Comparison of ENCODE assay signal across 8 cellular contexts in the genomic region with DNA sequence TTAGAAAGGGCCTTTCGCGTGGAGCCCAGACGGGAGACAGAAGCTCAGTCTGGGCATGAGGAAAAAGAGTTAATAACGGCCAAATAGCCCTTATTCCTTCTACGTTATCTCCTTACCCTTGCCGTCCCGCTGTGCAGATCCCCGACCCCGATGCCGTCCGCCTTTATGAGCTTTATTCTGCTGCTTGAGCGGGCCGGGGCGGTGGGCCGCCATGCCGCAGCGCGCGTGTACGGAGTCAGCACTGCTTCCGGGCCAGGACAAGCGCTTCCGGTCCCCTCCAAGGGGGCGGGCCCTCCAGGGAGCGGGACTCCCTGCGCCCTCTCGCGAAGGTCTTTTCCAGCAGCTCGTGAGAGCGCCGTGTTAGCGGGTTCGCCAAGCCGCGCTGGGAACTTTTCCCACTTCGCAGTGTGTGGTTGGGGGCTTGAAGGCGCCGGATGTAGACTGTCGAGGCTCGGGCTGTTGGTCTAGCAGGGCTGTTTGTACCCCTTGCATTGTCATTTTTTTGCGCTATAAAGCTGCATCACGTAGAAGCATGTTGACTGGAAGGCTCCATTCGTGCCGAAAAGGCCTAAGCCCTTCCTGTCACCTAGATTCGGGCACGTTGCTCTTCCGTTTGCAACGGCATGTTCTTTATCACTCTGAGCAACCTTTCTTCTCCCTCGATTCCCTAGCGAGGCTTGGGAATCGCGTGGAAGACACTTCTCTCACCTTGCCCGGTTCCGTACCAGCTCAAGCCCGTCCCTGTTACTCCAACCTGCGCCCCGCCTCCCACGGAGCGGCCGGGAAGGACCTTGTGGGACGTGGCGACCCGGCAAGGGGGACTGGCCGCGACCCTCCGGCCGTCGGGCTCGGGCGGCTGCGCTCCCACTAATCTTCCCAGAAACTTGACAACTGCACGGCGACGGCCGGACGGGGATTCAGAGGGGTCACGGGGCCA. TPM values are rescaled to one million over a fixed set of nuclear protein-coding genes. Genes with fewer than 3 reads are reported as not detected.
DNase-seq lines count a peak whose midpoint lies in the region; ATAC-seq and TF ChIP-seq lines count a peak whose summit lies in the region.

A gene (minus strand): TSS at position 243 of the 937 bp plus-strand sequence. CDS start 30 bp downstream, at position 213.

- peaks cover 44% of the 10 kb centered on the region for H3K79me2 ChIP-seq in OCI-LY3 (ENCODE audit: low read length)

- TF ChIP-seq CTCF in Calu3 (IDR thresholded peaks at IDR 0.05; ENCODE audit: unreplicated experiment), result no peak
- peak; percentile 24; the same call in 1 of the 2 replicates for TF ChIP-seq CTCF in OCI-LY3 (IDR thresholded peaks at IDR 0.05; ENCODE audit: low read depth, low read length)
- TF ChIP-seq CTCF in epithelial cell of esophagus (IDR thresholded peaks at IDR 0.05; ENCODE audit: insufficient read depth, low read depth, low read length, missing control alignments), result peak; percentile 23

- H3K9me3 ChIP-seq in HUES48 (ENCODE audit: control insufficient read depth, insufficient read depth, low read length) (no peaks in the 10 kb centered on the region), OCI-LY3 (ENCODE audit: insufficient read depth, low read length) (no peaks in the 10 kb centered on the region)

- peak within 1 kb of the TSS; percentile 95 for H3K9ac ChIP-seq in HUES48 (ENCODE audit: low read depth, low read length)
- peak within 1 kb of the TSS; percentile 91 for H3K9ac ChIP-seq in OCI-LY3 (ENCODE audit: low read length)

- ATAC-seq in GM21367 (IDR thresholded peaks at IDR 0.05; ENCODE audit: unreplicated experiment), result peak; percentile 81

- peak within 1 kb of the TSS; percentile 99 for H3K4me3 Mint-ChIP-seq in Calu3 (ENCODE audit: low read depth, unreplicated experiment)

- H3K9me3 Mint-ChIP-seq in Calu3 (ENCODE audit: low read depth, unreplicated experiment), result no peaks in the 10 kb centered on the region

- peaks cover 21% of the 10 kb centered on the region for H3K4me1 ChIP-seq in HUES48 (ENCODE audit: control insufficient read depth, insufficient read depth, low read length)
- peaks cover 12% of the 10 kb centered on the region for H3K4me1 ChIP-seq in OCI-LY3 (ENCODE audit: low read length)

- peaks cover 36% of the 10 kb centered on the region for H3K36me3 Mint-ChIP-seq in Calu3 (ENCODE audit: insufficient read depth, unreplicated experiment)

- DNase-seq in Calu3 (peak; percentile 87), activated T-cell treated with anti-CD3 and anti-CD28 coated beads for 4 hours (peak; percentile 87), epithelial cell of esophagus (ENCODE audit: low read depth) (peak; percentile 93), mucosa of gallbladder (ENCODE audit: low spot score) (peak; percentile 91)
- DNase-seq in stimulated activated CD8-positive, alpha-beta memory T cell treated with anti-CD3 and anti-CD28 coated beads, Interleukin-4, amount 100 ng/mL, for 4 hours (ENCODE audit: low read depth in 2 of 2, low spot score in 1 of 2), result peak; percentile 65 to 77

- H4K20me1 ChIP-seq in OCI-LY3 (ENCODE audit: insufficient read depth, low read length), result no peaks in the 10 kb centered on the region

- H3K36me3 ChIP-seq in HUES48 (ENCODE audit: control insufficient read depth, insufficient read depth, low read length) (peaks cover 44% of the 10 kb centered on the region), OCI-LY3 (replicated peaks; ENCODE audit: low read depth, low read length) (peaks cover 33% of the 10 kb centered on the region)

- CTCF ChIA-PET in Calu3 (lab: Charles Lee), result interaction anchor here (1.1 to 1.2 kb wide), 3 partner anchors 10 to 80 kb away, joined by 3 to 5 read pairs (median 4); no protein-coding TSS in a partner anchor

- H3K27me3 Mint-ChIP-seq in Calu3 (ENCODE audit: unreplicated experiment), result no peaks in the 10 kb centered on the region

- peak within 1 kb of the TSS; percentile 93 for H3K4me2 ChIP-seq in OCI-LY3 (ENCODE audit: low read length)

- H3K27ac Mint-ChIP-seq in Calu3 (ENCODE audit: unreplicated experiment), result peak within 1 kb of the TSS; percentile 96

- peak within 1 kb of the TSS; percentile 22; the same call in 1 of the 2 replicates for H2AFZ ChIP-seq in OCI-LY3 (ENCODE audit: low read depth, low read length)

- peak within 1 kb of the TSS; percentile 96 for H3K4me3 ChIP-seq in HUES48 (ENCODE audit: low read depth, low read length)
- H3K4me3 ChIP-seq in OCI-LY3 (ENCODE audit: low read length), result peak within 1 kb of the TSS; percentile 91
- peak within 1 kb of the TSS; percentile 99 for H3K4me3 ChIP-seq in epithelial cell of esophagus (ENCODE audit: low read length)

- intact Hi-C loops in Calu3 (cut with micrococcal nuclease; ENCODE audit: unreplicated experiment), result no loop called here

- H3K4me1 Mint-ChIP-seq in Calu3 (ENCODE audit: low read depth, unreplicated experiment), result no peaks in the 10 kb centered on the region

- H3K27ac ChIP-seq in HUES48 (ENCODE audit: low read depth, low read length) (peak within 1 kb of the TSS; percentile 93), OCI-LY3 (ENCODE audit: low read length) (peak within 1 kb of the TSS; percentile 55)

- BruUV-seq in Calu3 (replicated peaks; lab: Mats Ljungman, UMichigan), result no TSS peak

- H3K27me3 ChIP-seq in HUES48 (ENCODE audit: control insufficient read depth, insufficient read depth, low read length) (no peaks in the 10 kb centered on the region), OCI-LY3 (ENCODE audit: low read depth, low read length) (no peaks in the 10 kb centered on the region)

RNA-seq across cellular contexts. Expression of the gene that starts here (rescaled TPM):
- 34.3 and 36.2 TPM in 2 replicates for total RNA-seq in Calu3 (2022)
- 18.8 TPM for total RNA-seq in mucosa of gallbladder

Comparison
In these comparisons a context has a peak if more than half of its experiments do, and no peak if none do; other contexts are left out.
1. Peak in every context shown above with its lines: DNase-seq, ATAC-seq, H3K4me3 ChIP-seq and H3K27ac ChIP-seq.